8 cellular contexts compared by ENCODE assay signal in genomic region chr16:73036074-73036826, GRCh38. TPM values are rescaled to one million over a fixed set of nuclear protein-coding genes. Genes with fewer than 3 reads are reported as not detected.
A peak's percentile ranks its signal among the peaks of the same experiment; 100 is the strongest.
DNase-seq lines count a peak whose midpoint lies in the region; ATAC-seq, FAIRE-seq and TF ChIP-seq lines count a peak whose summit lies in the region.

No MANE protein-coding gene starts in this region.

- DNase-seq in ELF-1 (ENCODE audit: low read depth, low spot score) (peak; percentile 89), kidney (peak; percentile 76), NCI-H2107 (lab: John Stamatoyannopoulos, UW) (no peak), globus pallidus (ENCODE audit: low spot score) (no peak), HUDEP-2 (lab: John Stamatoyannopoulos, UW; ENCODE audit: unreplicated experiment in 76 of 76) (no peak), hypothalamus (lab: John Stamatoyannopoulos, UW) (no peak)

- FAIRE-seq in kidney (lab: Jason Lieb, UNC): no peak

- TF ChIP-seq CTCF in kidney (IDR thresholded peaks at IDR 0.05; ENCODE audit: borderline replicate concordance, extremely low read depth, insufficient read depth): no peak

- no peaks in the 10 kb centered on the region for H3K36me3 ChIP-seq in kidney (ENCODE audit: control insufficient read depth in 1 of 2, insufficient read depth in 2 of 2, low read length in 2 of 2)

- peak overlapping the region; percentile 63 to 83 for H3K27ac ChIP-seq in kidney (ENCODE audit: low read depth in 2 of 2, low read length in 2 of 2)

- no peaks in the 10 kb centered on the region for H3K9me3 ChIP-seq in kidney (ENCODE audit: control insufficient read depth in 1 of 2, low read length in 2 of 2)

- ATAC-seq in GM19452 (IDR thresholded peaks at IDR 0.05; ENCODE audit: unreplicated experiment): peak; percentile 73
- ATAC-seq in HG03432 (IDR thresholded peaks at IDR 0.05; ENCODE audit: unreplicated experiment): peak; percentile 78

- peaks cover 22 to 37% of the 10 kb centered on the region in 2 donors for H3K4me1 ChIP-seq in kidney (ENCODE audit: control insufficient read depth in 1 of 2, insufficient read depth in 1 of 2, low read depth in 1 of 2, low read length in 2 of 2)

- intact Hi-C loops in kidney (cut with DNase I): no loop called here

- peak overlapping the region in 1 of 2 donors; percentile 62 for H3K9ac ChIP-seq in kidney (ENCODE audit: low read length in 2 of 2)

- peak overlapping the region; percentile 7 to 15 for H3K4me3 ChIP-seq in kidney (ENCODE audit: low read length in 2 of 2)

RNA-seq across cellular contexts. Expression of gene ZFHX3, which starts 11.7 kb away (rescaled TPM):
- total RNA-seq in kidney: 29.3 TPM
- polyA plus RNA-seq in kidney (ENCODE audit: insufficient read depth, low read depth, low replicate concordance): 2.3 TPM

Comparison
In these comparisons a context has a peak if more than half of its experiments do, and no peak if none do; other contexts are left out.
1. DNase-seq: peak in ELF-1 (single experiment) and kidney (single experiment); none in NCI-H2107 (single experiment), globus pallidus (single experiment), HUDEP-2 (0 of 76) and hypothalamus (0 of 51).